In the genomic region with DNA sequence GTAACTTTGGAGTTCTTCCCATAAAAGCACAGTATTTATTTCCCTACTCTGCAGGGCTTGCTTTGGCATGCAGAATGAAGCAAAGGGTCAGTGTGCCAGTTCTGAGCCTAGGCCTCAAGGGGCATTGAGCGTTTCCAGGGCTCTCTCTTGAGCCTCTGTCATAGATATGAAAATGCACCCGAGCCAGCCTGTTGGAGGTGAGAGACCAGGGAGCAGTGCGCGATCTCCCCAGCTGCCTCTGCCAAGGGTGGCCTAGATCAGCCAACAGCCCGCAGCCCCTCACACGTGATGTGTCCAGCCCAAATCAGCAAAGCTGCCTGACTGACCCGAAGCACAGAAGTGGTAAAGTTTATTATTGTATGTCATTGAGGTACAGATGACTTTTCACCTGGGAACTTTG, we compare ENCODE assay signal across 23 cellular contexts.
DNase-seq lines count a peak whose midpoint lies in the region; ATAC-seq and TF ChIP-seq lines count a peak whose summit lies in the region.
"Had no signal": no experiment of that assay in that cellular context is flagged by ENCODE, and none has a peak within 500 bp of the region (broad histone marks: within the 10 kb centered on the region; RNA-seq: fewer than 3 reads in every experiment).

No MANE protein-coding gene starts in this region.

- in situ Hi-C loops in HAP-1 (cut with MboI; ENCODE audit: low sequenced_read_pairs): no loop called here

- no peaks in the 10 kb centered on the region for H3K9me3 ChIP-seq in aorta (ENCODE audit: control insufficient read depth, low read length)
- no peaks in the 10 kb centered on the region for H3K9me3 ChIP-seq in HAP-1
- H3K9me3 ChIP-seq: BE2C, SJCRH30 had no signal

- H3K4me3 ChIP-seq in coronary artery: no peak overlapping the region
- no peak overlapping the region for H3K4me3 ChIP-seq in aorta (ENCODE audit: low read length in 2 of 2)
- H3K4me3 ChIP-seq in HAP-1: no peak overlapping the region
- H3K4me3 ChIP-seq: K562, SJCRH30 had no signal

- no peak for TF ChIP-seq CTCF in coronary artery (IDR thresholded peaks at IDR 0.05)

- 7 to 9% methylated on average over 7 of the region's 7 CpGs for WGBS in aorta, 2 donors

- intact Hi-C loops in left ventricle myocardium superior (cut with micrococcal nuclease): loop anchor here (10.0 kb wide), 1 partner anchor 85 kb away; no protein-coding TSS in a partner anchor
- intact Hi-C loops in aorta (cut with DNase I): loop anchor here in 1 of 2 donors (5.0 kb wide), 1 partner anchor 77 kb away; no protein-coding TSS in a partner anchor

- H3K27ac ChIP-seq in coronary artery: peak overlapping the region; percentile 7 to 68
- H3K27ac ChIP-seq in aorta (ENCODE audit: low read depth in 1 of 2, low read length in 2 of 2): peak overlapping the region in 1 of 2 donors; percentile 31
- H3K27ac ChIP-seq: 22Rv1, SJCRH30 had no signal

- DNase-seq in activated CD8-positive, alpha-beta memory T cell treated with anti-CD3 and anti-CD28 coated beads for 24 hours: peak; percentile 54
- no peak for DNase-seq in activated CD8-positive, alpha-beta memory T cell treated with anti-CD3 and anti-CD28 coated beads, Interleukin-2, amount 50 U/mL, for 48 hours
- peak; percentile 66 for DNase-seq in coronary artery (ENCODE audit: low spot score)
- peak; percentile 56 for DNase-seq in left ventricle myocardium superior
- DNase-seq in aorta: no peak
- no peak for DNase-seq in HAP-1 (ENCODE audit: low spot score in 2 of 2)
- DNase-seq in T-helper 1 cell: no peak
- no peak for DNase-seq in HK-2 (ENCODE audit: unreplicated experiment)
- DNase-seq: BE2C; Calu3; CD8-positive, alpha-beta memory T cell; DMS79 treated with DMSO at 0.1 percent for 48 hours; GF-D8; GOT3; NCI-H1105 treated with DMSO at 0.1 percent for 48 hours; NCI-H146; NCI-H1930; NCI-H2107; NCI-H524; NCI-H748 treated with DMSO at 0.1 percent for 48 hours; SJCRH30 had no signal

- H3K4me1 ChIP-seq in aorta (ENCODE audit: control insufficient read depth in 1 of 2, insufficient read depth in 2 of 2, low read length in 2 of 2) (peaks cover 0 to 1% of the 10 kb centered on the region in 2 donors), HAP-1 (no peaks in the 10 kb centered on the region)
- H3K4me1 ChIP-seq: BE2C, SJCRH30 had no signal

- H3K36me3 ChIP-seq in aorta (ENCODE audit: control insufficient read depth in 1 of 2, insufficient read depth in 2 of 2, low read length in 1 of 2) (no peaks in the 10 kb centered on the region), HAP-1 (replicated peaks) (no peaks in the 10 kb centered on the region)
- H3K36me3 ChIP-seq: BE2C, SJCRH30 had no signal

- ATAC-seq in left ventricle myocardium superior (peak; percentile 56), aorta (ENCODE audit: low FRiP score) (peak; percentile 23)
- ATAC-seq: K562 had no signal

- H3K27me3 ChIP-seq in aorta (ENCODE audit: control insufficient read depth in 1 of 2, insufficient read depth in 2 of 2, low read length in 1 of 2) (no peaks in the 10 kb centered on the region), HAP-1 (ENCODE audit: low read depth) (no peaks in the 10 kb centered on the region)
- H3K27me3 ChIP-seq: BE2C, SJCRH30 had no signal

Comparison
In these comparisons a context has a peak if more than half of its experiments do, and no peak if none do; other contexts are left out.
1. DNase-seq: peak in activated CD8-positive, alpha-beta memory T cell treated with anti-CD3 and anti-CD28 coated beads for 24 hours (single experiment), coronary artery (single experiment) and left ventricle myocardium superior (single experiment); none in activated CD8-positive, alpha-beta memory T cell treated with anti-CD3 and anti-CD28 coated beads, Interleukin-2, amount 50 U/mL, for 48 hours (single experiment), aorta (0 of 2), HAP-1 (0 of 2), T-helper 1 cell (0 of 5) and HK-2 (single experiment).